ENCODE assay signal across 13 cellular contexts in the genomic region with DNA sequence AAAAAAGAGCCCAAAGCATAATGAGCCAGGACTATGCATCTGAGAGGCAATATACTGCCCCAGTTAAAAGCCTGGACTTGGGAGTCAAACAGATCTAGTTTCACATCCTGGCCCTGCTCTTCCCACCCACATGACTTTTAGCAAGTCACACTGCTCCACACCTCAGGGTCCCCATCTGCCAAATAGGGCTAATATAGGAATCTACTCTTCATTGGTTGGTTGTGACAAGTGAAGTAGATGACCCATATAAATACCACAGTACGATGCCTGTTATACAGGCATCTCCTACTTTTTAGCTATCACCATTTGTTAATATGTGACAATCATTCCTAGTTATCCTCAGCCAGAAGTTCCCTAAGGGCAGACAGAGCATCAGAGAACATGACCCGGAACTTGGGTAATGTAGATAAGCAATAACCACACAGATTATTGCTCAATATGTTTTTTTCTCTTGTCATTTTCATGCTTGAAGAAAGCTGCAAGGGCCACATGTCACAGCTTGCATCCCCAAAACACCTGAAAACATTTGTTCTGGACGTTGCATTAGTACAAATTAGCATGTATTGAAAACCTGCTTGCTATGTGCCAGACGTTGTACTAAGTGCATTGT. TPM values are rescaled to one million over a fixed set of nuclear protein-coding genes. Genes with fewer than 3 reads are reported as not detected.
DNase-seq lines count a peak whose midpoint lies in the region; ATAC-seq, FAIRE-seq and TF ChIP-seq lines count a peak whose summit lies in the region.
"Had no signal": no experiment of that assay in that cellular context is flagged by ENCODE, and none has a peak within 500 bp of the region (broad histone marks: within the 10 kb centered on the region; RNA-seq: fewer than 3 reads in every experiment).

No MANE protein-coding gene starts in this region.

- peaks cover 97% of the 10 kb centered on the region for H3K79me2 ChIP-seq in astrocyte (ENCODE audit: insufficient read depth, low read length)

- H2AFZ ChIP-seq in astrocyte (ENCODE audit: low read depth, low read length): no peak overlapping the region

- H3K4me3 ChIP-seq in A549: no peak overlapping the region
- no peak overlapping the region for H3K4me3 ChIP-seq in astrocyte (ENCODE audit: insufficient read depth, low read depth, low read length)
- H3K4me3 ChIP-seq in mesodermal cell (ENCODE audit: extremely low read depth, insufficient read depth, low read length, poor library complexity, severe bottlenecking): no peak overlapping the region
- H3K4me3 ChIP-seq: skin epidermis had no signal

- H3K27me3 Mint-ChIP-seq in astrocyte (ENCODE audit: low read depth, unreplicated experiment): no peaks in the 10 kb centered on the region

- CTCF ChIA-PET in A549 (lab: Yijun Ruan, JAX): interaction anchor here (0.6 to 1.5 kb wide), 2 partner anchors 11 to 463 kb away, joined by 3 to 4 read pairs; no protein-coding TSS in a partner anchor

- WGBS in A549 (ENCODE audit: missing lambda C conversion rate): 41% methylated on average over 4 of the region's 4 CpGs
- WGBS in mesodermal cell (ENCODE audit: insufficient coverage in 2 of 2), 2 experiments: 100% methylated on average over 2 of the region's 4 CpGs

- H3K4me1 ChIP-seq in A549: peaks cover 48% of the 10 kb centered on the region
- peaks cover 56% of the 10 kb centered on the region for H3K4me1 ChIP-seq in astrocyte (ENCODE audit: insufficient read depth, low read length)
- peaks cover 23% of the 10 kb centered on the region for H3K4me1 ChIP-seq in mesodermal cell (ENCODE audit: control insufficient read depth, insufficient read depth, low read length, poor library complexity, severe bottlenecking)

- H3K27ac ChIP-seq in A549 (peak overlapping the region in 1 of 2 experiments; percentile 20; a peak in 2 of 6 replicates), astrocyte (ENCODE audit: low read depth, low read length) (peak overlapping the region; percentile 16), mesodermal cell (ENCODE audit: low read depth, low read length, severe bottlenecking) (peak overlapping the region; percentile 18)

- H3K36me3 ChIP-seq in astrocyte (ENCODE audit: insufficient read depth, low read length) (peaks cover 54% of the 10 kb centered on the region), mesodermal cell (ENCODE audit: control insufficient read depth, insufficient read depth, low read length) (peaks cover 84% of the 10 kb centered on the region)

- H3K36me3 Mint-ChIP-seq in astrocyte (ENCODE audit: low read depth, unreplicated experiment): peaks cover 27% of the 10 kb centered on the region

- POLR2A ChIA-PET in A549 (lab: Yijun Ruan, JAX): no interaction called here

- no peak for TF ChIP-seq EP300 in A549 (IDR thresholded peaks at IDR 0.05)

- no peak for TF ChIP-seq POLR2A in A549 (IDR thresholded peaks at IDR 0.05; ENCODE audit: low read length)

- TF ChIP-seq RAD21 in A549 (conservative IDR thresholded peaks at IDR 0.05 in 1 of 2, IDR thresholded peaks at IDR 0.05 in 1 of 2): no peak

- H3K4me1 Mint-ChIP-seq in astrocyte (ENCODE audit: low read depth, unreplicated experiment): peaks cover 48% of the 10 kb centered on the region

- H3K4me3 Mint-ChIP-seq in astrocyte (ENCODE audit: unreplicated experiment): no peak overlapping the region
- H3K4me3 Mint-ChIP-seq: mesothelial cell of epicardium had no signal

- H3K9ac ChIP-seq in astrocyte (ENCODE audit: low read length): peak overlapping the region; percentile 22

- H3K27me3 ChIP-seq in astrocyte (ENCODE audit: insufficient read depth, low read length): no peaks in the 10 kb centered on the region

- H4K20me1 ChIP-seq in astrocyte (ENCODE audit: insufficient read depth, low read length): peaks cover 72% of the 10 kb centered on the region

- H3K4me2 ChIP-seq in A549: peak overlapping the region; percentile 40; the same call in 2 of the 3 replicates
- H3K4me2 ChIP-seq in astrocyte (ENCODE audit: low read length): peak overlapping the region; percentile 16

- no peak for DNase-seq in A549 (ENCODE audit: low read depth in 1 of 2, low spot score in 1 of 2)
- no peak for DNase-seq in astrocyte (ENCODE audit: low read depth)
- DNase-seq in AG08395 (ENCODE audit: low spot score): no peak
- no peak for DNase-seq in H4 (ENCODE audit: low spot score)
- DNase-seq in NCI-H345 (lab: John Stamatoyannopoulos, UW): no peak
- DNase-seq in activated T-cell treated with anti-CD3 and anti-CD28 coated beads, Interleukin-2, amount 50 U/mL, for 48 hours: no peak
- DNase-seq: activated gamma-delta T cell, NCI-H69, T1000 had no signal

- no peaks in the 10 kb centered on the region for H3K9me3 Mint-ChIP-seq in astrocyte (ENCODE audit: unreplicated experiment)

- TF ChIP-seq CTCF in A549 (IDR thresholded peaks at IDR 0.05) (no peak), astrocyte (IDR thresholded peaks at IDR 0.05; ENCODE audit: insufficient read depth, low read depth, low read length) (no peak)

- no peak for FAIRE-seq in A549 (lab: Jason Lieb, UNC)
- FAIRE-seq in astrocyte (lab: Jason Lieb, UNC): no peak

- ATAC-seq in A549: peak; percentile 23 to 39; a peak in 3 of 6 replicates
- ATAC-seq in HG03432 (IDR thresholded peaks at IDR 0.05; ENCODE audit: unreplicated experiment): peak; percentile 8

- H3K27ac Mint-ChIP-seq in astrocyte (ENCODE audit: unreplicated experiment): no peak overlapping the region
- H3K27ac Mint-ChIP-seq: mesothelial cell of epicardium had no signal

- H3K9me3 ChIP-seq in A549 (no peaks in the 10 kb centered on the region), astrocyte (ENCODE audit: insufficient read depth, low read depth, low read length) (no peaks in the 10 kb centered on the region), mesodermal cell (ENCODE audit: control insufficient read depth, low read length) (no peaks in the 10 kb centered on the region)

TF ChIP-seq in A549, 52 proteins besides CTCF, POLR2A, EP300 and RAD21:
- TF ChIP-seq MYC (IDR thresholded peaks at IDR 0.05; ENCODE audit: borderline replicate concordance, low read length) (0 out of 2 replicates have a peak, but pooled peaks have one; percentile 22), ESRRA (IDR thresholded peaks at IDR 0.05; ENCODE audit: borderline replicate concordance, low read length) (no peak), JUNB (IDR thresholded peaks at IDR 0.05) (no peak), CEBPB (IDR thresholded peaks at IDR 0.05) (peak; percentile 36 to 47; a peak in 2 of 4 replicates)

RNA-seq across cellular contexts. Expression of a gene that starts 20.4 kb away (rescaled TPM):
- 7.7 and 9.7 TPM in 2 replicates for polyA plus RNA-seq in A549 (2011; rRNA removed)
- polyA plus RNA-seq in A549 (2012; cell fraction: cytosol; rRNA removed): 4.1 and 5.3 TPM in 2 replicates
- 7.5 and 9.8 TPM in 2 replicates for polyA plus RNA-seq in A549 (2012; cell fraction: nucleus; rRNA removed)
- 13.1 to 17.5 TPM (median 15.2 TPM) in 3 replicates for polyA plus RNA-seq in A549 (2017; fragmentation: RNase III; extraction: RNeasy Plus Mini Kit Qiagen cat#74134 plus additional on column Dnase treatment)
- polyA minus RNA-seq in A549 (2011; rRNA and poly(A)+ RNA removed): 16.7 and 17.4 TPM in 2 replicates
- 316 and 332 TPM in 2 replicates for total RNA-seq in astrocyte
- polyA plus RNA-seq in mesodermal cell (2013, experiment 1 of 2): 122 TPM
- polyA plus RNA-seq in mesodermal cell (2013, experiment 2 of 2): 104 TPM
- 4.9 and 5.6 TPM in 2 replicates for total RNA-seq in H4 (2014; rRNA removed; shearing (Covaris generic))

Comparison
In these comparisons a context has a peak if more than half of its experiments do, and no peak if none do; other contexts are left out.
1. RNA of a gene that starts 20.4 kb away (total RNA-seq): 316 to 332 TPM in astrocyte; 4.9 to 5.6 TPM in H4; every median in the first group is over 10 times any median in the second.